Comparison of ENCODE assay signal across 8 cellular contexts in the genomic region with DNA sequence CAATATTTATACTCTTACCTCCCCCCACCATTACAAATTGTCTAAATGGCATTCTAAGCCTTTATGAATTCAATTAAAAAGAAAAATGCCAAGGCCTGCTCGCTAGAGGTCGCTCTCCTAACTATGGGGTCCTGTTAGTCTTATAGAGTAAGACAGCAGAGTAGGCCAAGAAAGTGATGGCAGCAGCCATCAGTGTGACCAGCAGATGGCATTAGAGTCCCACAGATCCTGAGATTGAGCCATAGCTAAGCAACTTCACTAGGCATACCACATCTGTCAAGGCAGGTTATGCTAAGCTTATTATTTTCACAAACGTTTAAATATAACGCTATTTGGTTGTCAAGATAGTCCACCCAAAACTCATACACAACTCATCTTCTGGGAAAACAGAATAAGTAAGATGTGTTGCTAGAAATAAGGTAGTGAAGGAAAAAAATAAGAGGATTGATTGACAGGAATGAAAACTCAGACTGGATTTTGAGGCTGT. TPM values are rescaled to one million over a fixed set of nuclear protein-coding genes. Genes with fewer than 3 reads are reported as not detected.
DNase-seq lines count a peak whose midpoint lies in the region; ATAC-seq and TF ChIP-seq lines count a peak whose summit lies in the region.

No MANE protein-coding gene starts in this region.

- POLR2A ChIA-PET in A673 (lab: Charles Lee; ENCODE audit: low non-redundant PET), result interaction anchor here (0.9 kb wide), 1 partner anchor 130 kb away, joined by 7 read pairs; no protein-coding TSS in a partner anchor

- WGBS in right cardiac atrium, result under 1% methylated on average over 4 of the region's 4 CpGs
- 0% methylated on average over 4 of the region's 4 CpGs for WGBS in sigmoid colon, 2 donors

- H3K4me3 ChIP-seq in A673 (ENCODE audit: low read depth, low read length, poor library complexity, severe bottlenecking), result no peak overlapping the region
- H3K4me3 ChIP-seq in right cardiac atrium (ENCODE audit: low read length), result no peak overlapping the region
- H3K4me3 ChIP-seq in sigmoid colon, result no peak overlapping the region

- H3K4me1 ChIP-seq in A673 (ENCODE audit: insufficient read depth, low read length, poor library complexity, severe bottlenecking) (no peaks in the 10 kb centered on the region), right cardiac atrium (ENCODE audit: control insufficient read depth, insufficient read depth, low read length) (no peaks in the 10 kb centered on the region), sigmoid colon (peaks cover 0 to 3% (median 0%) of the 10 kb centered on the region in 4 donors)

- peak; percentile 100 for ATAC-seq in GM18520 (IDR thresholded peaks at IDR 0.05; ENCODE audit: unreplicated experiment)
- peak; percentile 100 for ATAC-seq in HG03039 (IDR thresholded peaks at IDR 0.05; ENCODE audit: unreplicated experiment)
- ATAC-seq in right cardiac atrium, result peak; percentile 97 to 98

- no peak for TF ChIP-seq EP300 in sigmoid colon (IDR thresholded peaks at IDR 0.05)

- peak; percentile 96 for DNase-seq in A673 (ENCODE audit: low spot score)
- peak; percentile 93 for DNase-seq in NCI-H2029 (lab: John Stamatoyannopoulos, UW)
- DNase-seq in T-helper 2 cell, result peak; percentile 44 to 92 (median 76)
- DNase-seq in anterior cingulate cortex (lab: John Stamatoyannopoulos, UW), result peak in 55 of 58 donors; percentile 15 to 94 (median 79)
- peak; percentile 83 to 93 (median 87) for DNase-seq in right cardiac atrium
- peak; percentile 92 for DNase-seq in sigmoid colon

- H3K27ac ChIP-seq in A673 (ENCODE audit: low read depth, low read length, poor library complexity, severe bottlenecking) (no peak overlapping the region), right cardiac atrium (ENCODE audit: low read length) (no peak overlapping the region), sigmoid colon (no peak overlapping the region)

- no peak for TF ChIP-seq POLR2A in sigmoid colon (IDR thresholded peaks at IDR 0.05)

- H3K27me3 ChIP-seq in A673 (replicated peaks; ENCODE audit: insufficient read depth, low read depth, low read length, poor library complexity) (no peaks in the 10 kb centered on the region), right cardiac atrium (ENCODE audit: control insufficient read depth, insufficient read depth) (no peaks in the 10 kb centered on the region), sigmoid colon (no peaks in the 10 kb centered on the region)

- CTCF ChIA-PET in A673 (lab: Charles Lee), result interaction anchor here (0.5 to 1.5 kb wide), 21 partner anchors 8 to 573 kb away, joined by 3 to 24 read pairs (median 4); no protein-coding TSS in a partner anchor

- intact Hi-C loops in A673 (cut with micrococcal nuclease; ENCODE audit: unreplicated experiment), result loop anchor here (1.0 to 10.0 kb wide), 5 partner anchors 130 to 569 kb away; no protein-coding TSS in a partner anchor
- intact Hi-C loops in right cardiac atrium (cut with DNase I), result loop anchor here (5.0 to 10.0 kb wide), 4 partner anchors 127 to 499 kb away; no protein-coding TSS in a partner anchor
- intact Hi-C loops in sigmoid colon (cut with DNase I), result loop anchor here (1.0 to 10.0 kb wide), 4 partner anchors 57 to 569 kb away; a partner anchor contains a TSS

- BruUV-seq in A673 (replicated peaks; lab: Mats Ljungman, UMichigan), result no TSS peak

- H3K9me3 ChIP-seq in A673 (ENCODE audit: low read depth, low read length, poor library complexity, severe bottlenecking) (no peaks in the 10 kb centered on the region), right cardiac atrium (ENCODE audit: control insufficient read depth, low read length) (no peaks in the 10 kb centered on the region), sigmoid colon (no peaks in the 10 kb centered on the region)

- TF ChIP-seq CTCF in A673 (conservative IDR thresholded peaks at IDR 0.05; ENCODE audit: low read depth, low read length) (peak; percentile 100), sigmoid colon (IDR thresholded peaks at IDR 0.05) (peak; percentile 96 to 99 (median 98))

- H3K36me3 ChIP-seq in A673 (ENCODE audit: insufficient read depth, low read length, poor library complexity, severe bottlenecking) (no peaks in the 10 kb centered on the region), sigmoid colon (no peaks in the 10 kb centered on the region)

RNA-seq across cellular contexts. Expression of a gene that starts 57.6 kb away (rescaled TPM):
- total RNA-seq in A673 (2021), result 49.5 and 51.5 TPM in 2 replicates
- 10 to 100 TPM; 40.4 to 46.4 (median 44.3) TPM for total RNA-seq in right cardiac atrium
- polyA plus RNA-seq in right cardiac atrium, result 11.2 TPM
- 10 to 100 TPM; 37.1 to 46.3 (median 40.8) TPM for total RNA-seq in sigmoid colon
- polyA plus RNA-seq in sigmoid colon, result 10 to 100 TPM in 2 of 3 donors, 1 to 10 TPM in 1; 9.0 to 13.3 (median 10.8) TPM
